3 cellular contexts compared by ENCODE assay signal in the genomic region with DNA sequence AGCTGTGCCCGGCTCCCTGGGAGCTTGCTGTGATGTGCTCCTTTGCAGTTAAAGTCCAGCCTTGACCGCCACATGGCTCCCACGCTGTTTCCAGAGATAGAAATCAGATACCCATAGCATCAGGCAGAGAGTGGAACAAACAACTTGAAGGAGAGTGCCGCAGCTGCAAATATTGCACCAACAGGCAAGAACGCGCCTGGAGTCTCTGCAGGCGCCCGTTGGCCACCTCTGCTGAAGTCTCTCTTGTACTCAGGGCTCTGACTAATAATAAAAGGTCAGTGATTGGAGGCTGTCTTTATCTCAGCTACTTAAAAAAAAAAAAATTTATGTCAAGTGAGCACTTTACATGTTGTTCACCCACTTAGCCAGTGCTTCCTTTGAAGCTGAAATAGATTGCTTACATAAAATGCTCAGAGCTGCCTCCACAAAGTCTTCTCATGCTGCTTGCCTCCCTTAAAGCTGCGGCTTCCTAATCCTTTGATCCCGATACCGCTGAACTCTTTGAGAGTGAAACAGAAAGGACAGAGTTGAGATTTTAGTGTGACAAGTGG.
TF ChIP-seq lines count a peak whose summit lies in the region.

No MANE protein-coding gene starts in this region.

TF ChIP-seq in liver, 16 proteins besides CTCF, POLR2A, EP300 and RAD21:
- TF ChIP-seq HNF4G (IDR thresholded peaks at IDR 0.05) (no peak), NR2F2 (IDR thresholded peaks at IDR 0.05) (no peak), RXRA (IDR thresholded peaks at IDR 0.05) (no peak), SP1 (IDR thresholded peaks at IDR 0.05) (no peak), HNF4A (conservative IDR thresholded peaks at IDR 0.05) (peak; percentile 16 to 18), ZBTB33 (IDR thresholded peaks at IDR 0.05) (no peak), MAX (IDR thresholded peaks at IDR 0.05) (no peak)
- TF ChIP-seq, protein P1, sequence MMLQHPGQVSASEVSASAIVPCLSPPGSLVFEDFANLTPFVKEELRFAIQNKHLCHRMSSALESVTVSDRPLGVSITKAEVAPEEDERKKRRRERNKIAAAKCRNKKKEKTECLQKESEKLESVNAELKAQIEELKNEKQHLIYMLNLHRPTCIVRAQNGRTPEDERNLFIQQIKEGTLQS (IDR thresholded peaks at IDR 0.05), result no peak

TF ChIP-seq in HepG2, 621 proteins besides CTCF, POLR2A, EP300 and RAD21 (continues in another document):
- TF ChIP-seq AHR (CRISPR knock-in tag; IDR thresholded peaks at IDR 0.05) (no peak), ZNF879 (CRISPR knock-in tag; IDR thresholded peaks at IDR 0.05) (no peak), SP1 (IDR thresholded peaks at IDR 0.05) (no peak), SP1 (CRISPR knock-in tag; IDR thresholded peaks at IDR 0.05) (no peak), ATAD3A (CRISPR knock-in tag; IDR thresholded peaks at IDR 0.05) (no peak), IKZF4 (CRISPR knock-in tag; IDR thresholded peaks at IDR 0.05; ENCODE audit: borderline replicate concordance, low read depth, not compliant biosample characterization) (no peak), ZNF256 (CRISPR knock-in tag; conservative IDR thresholded peaks at IDR 0.05) (no peak), HMG20B (CRISPR knock-in tag; conservative IDR thresholded peaks at IDR 0.05) (no peak), ARNT2 (CRISPR knock-in tag; IDR thresholded peaks at IDR 0.05; ENCODE audit: low read depth) (no peak), NR3C1 (CRISPR knock-in tag; IDR thresholded peaks at IDR 0.05) (no peak), IRF9 (CRISPR knock-in tag; IDR thresholded peaks at IDR 0.05; ENCODE audit: borderline replicate concordance) (no peak), ZBTB3 (CRISPR knock-in tag; IDR thresholded peaks at IDR 0.05; ENCODE audit: borderline replicate concordance, low read depth) (no peak), MIXL1 (CRISPR knock-in tag; IDR thresholded peaks at IDR 0.05) (no peak), KAT2B (IDR thresholded peaks at IDR 0.05; ENCODE audit: borderline replicate concordance, low read depth, low read length) (no peak), CBX5 (CRISPR knock-in tag; IDR thresholded peaks at IDR 0.05; ENCODE audit: borderline replicate concordance) (no peak)
- TF ChIP-seq, protein P2, sequence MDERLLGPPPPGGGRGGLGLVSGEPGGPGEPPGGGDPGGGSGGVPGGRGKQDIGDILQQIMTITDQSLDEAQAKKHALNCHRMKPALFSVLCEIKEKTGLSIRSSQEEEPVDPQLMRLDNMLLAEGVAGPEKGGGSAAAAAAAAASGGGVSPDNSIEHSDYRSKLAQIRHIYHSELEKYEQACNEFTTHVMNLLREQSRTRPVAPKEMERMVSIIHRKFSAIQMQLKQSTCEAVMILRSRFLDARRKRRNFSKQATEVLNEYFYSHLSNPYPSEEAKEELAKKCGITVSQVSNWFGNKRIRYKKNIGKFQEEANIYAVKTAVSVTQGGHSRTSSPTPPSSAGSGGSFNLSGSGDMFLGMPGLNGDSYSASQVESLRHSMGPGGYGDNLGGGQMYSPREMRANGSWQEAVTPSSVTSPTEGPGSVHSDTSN (CRISPR knock-in tag; IDR thresholded peaks at IDR 0.05), result no peak
- TF ChIP-seq, protein P3, sequence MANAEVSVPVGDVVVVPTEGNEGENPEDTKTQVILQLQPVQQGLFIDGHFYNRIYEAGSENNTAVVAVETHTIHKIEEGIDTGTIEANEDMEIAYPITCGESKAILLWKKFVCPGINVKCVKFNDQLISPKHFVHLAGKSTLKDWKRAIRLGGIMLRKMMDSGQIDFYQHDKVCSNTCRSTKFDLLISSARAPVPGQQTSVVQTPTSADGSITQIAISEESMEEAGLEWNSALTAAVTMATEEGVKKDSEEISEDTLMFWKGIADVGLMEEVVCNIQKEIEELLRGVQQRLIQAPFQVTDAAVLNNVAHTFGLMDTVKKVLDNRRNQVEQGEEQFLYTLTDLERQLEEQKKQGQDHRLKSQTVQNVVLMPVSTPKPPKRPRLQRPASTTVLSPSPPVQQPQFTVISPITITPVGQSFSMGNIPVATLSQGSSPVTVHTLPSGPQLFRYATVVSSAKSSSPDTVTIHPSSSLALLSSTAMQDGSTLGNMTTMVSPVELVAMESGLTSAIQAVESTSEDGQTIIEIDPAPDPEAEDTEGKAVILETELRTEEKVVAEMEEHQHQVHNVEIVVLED (CRISPR knock-in tag; IDR thresholded peaks at IDR 0.05; ENCODE audit: borderline replicate concordance), result no peak

TF ChIP-seq in WTC11, 78 proteins besides CTCF, POLR2A, EP300 and RAD21:
- TF ChIP-seq FOXJ3 (CRISPR knock-in tag; IDR thresholded peaks at IDR 0.05; ENCODE audit: borderline replicate concordance), result no peak
- TF ChIP-seq EMX1 (CRISPR knock-in tag; IDR thresholded peaks at IDR 0.05), result no peak
